1 cellular context compared by ENCODE assay signal in genomic region chr6:109690740-109691687, GRCh38.
TF ChIP-seq lines count a peak whose summit lies in the region.

Gene AK9 (minus strand): TSS chr6:109691202. CDS start chr6:109675745, 15,457 bp downstream.
Gene FIG4 (plus strand): TSS chr6:109691296. CDS start chr6:109691436, 140 bp downstream.

TF ChIP-seq in HepG2, 621 proteins besides CTCF, POLR2A, EP300 and RAD21 (continued from another document and continues in another):
- TF ChIP-seq ZNF572 (CRISPR knock-in tag; IDR thresholded peaks at IDR 0.05) (no peak), DPF2 (CRISPR knock-in tag; IDR thresholded peaks at IDR 0.05; ENCODE audit: borderline replicate concordance, low read depth) (no peak), TGIF2 (CRISPR knock-in tag; IDR thresholded peaks at IDR 0.05) (no peak), EHMT2 (IDR thresholded peaks at IDR 0.05; ENCODE audit: borderline replicate concordance, low read depth, low read length) (peak; percentile 59; the same call in 1 of the 2 replicates), SNAPC5 (CRISPR knock-in tag; IDR thresholded peaks at IDR 0.05; ENCODE audit: borderline replicate concordance) (no peak), ZNF33B (CRISPR knock-in tag; IDR thresholded peaks at IDR 0.05) (peak; percentile 41), GMEB1 (CRISPR knock-in tag; IDR thresholded peaks at IDR 0.05; ENCODE audit: borderline replicate concordance) (peak; percentile 88), TOPORS (CRISPR knock-in tag; IDR thresholded peaks at IDR 0.05) (no peak), RFX3 (CRISPR knock-in tag; IDR thresholded peaks at IDR 0.05) (no peak), HIVEP1 (CRISPR knock-in tag; IDR thresholded peaks at IDR 0.05) (peak; percentile 64; the same call in 1 of the 2 replicates), FOXA3 (CRISPR knock-in tag; IDR thresholded peaks at IDR 0.05) (no peak), ZNF549 (CRISPR knock-in tag; IDR thresholded peaks at IDR 0.05) (no peak), ZNF563 (CRISPR knock-in tag; IDR thresholded peaks at IDR 0.05) (no peak; the same call in 1 of the 2 replicates), CENPT (CRISPR knock-in tag; IDR thresholded peaks at IDR 0.05; ENCODE audit: low read depth) (no peak), NPAS2 (CRISPR knock-in tag; IDR thresholded peaks at IDR 0.05; ENCODE audit: borderline replicate concordance) (no peak), ZNF619 (CRISPR knock-in tag; IDR thresholded peaks at IDR 0.05) (no peak), ZBTB2 (CRISPR knock-in tag; IDR thresholded peaks at IDR 0.05; ENCODE audit: low read depth) (no peak), ZBTB8A (CRISPR knock-in tag; IDR thresholded peaks at IDR 0.05; ENCODE audit: borderline replicate concordance, low read depth) (no peak), HES4 (CRISPR knock-in tag; IDR thresholded peaks at IDR 0.05; ENCODE audit: borderline replicate concordance) (peak; percentile 39; the same call in 1 of the 2 replicates), SRY (CRISPR knock-in tag; IDR thresholded peaks at IDR 0.05) (0 out of 2 replicates have a peak, but pooled peaks have one; percentile 45), SNAPC4 (CRISPR knock-in tag; IDR thresholded peaks at IDR 0.05) (0 out of 2 replicates have a peak, but pooled peaks have one; percentile 20), KAT8 (CRISPR knock-in tag; IDR thresholded peaks at IDR 0.05) (peak; percentile 85), ZEB1 (IDR thresholded peaks at IDR 0.05; ENCODE audit: insufficient replicate concordance, low read depth) (no peak), SNAI1 (CRISPR knock-in tag; IDR thresholded peaks at IDR 0.05; ENCODE audit: borderline replicate concordance) (no peak), HBP1 (CRISPR knock-in tag; IDR thresholded peaks at IDR 0.05; ENCODE audit: low read depth) (no peak), ZNF609 (CRISPR knock-in tag; IDR thresholded peaks at IDR 0.05; ENCODE audit: borderline replicate concordance) (peak; percentile 55; the same call in 1 of the 2 replicates), HOXA7 (CRISPR knock-in tag; IDR thresholded peaks at IDR 0.05) (no peak), ZNF749 (CRISPR knock-in tag; IDR thresholded peaks at IDR 0.05; ENCODE audit: borderline replicate concordance) (no peak), REST (IDR thresholded peaks at IDR 0.05; ENCODE audit: borderline replicate concordance in 1 of 2, low read depth in 1 of 2, low read length in 2 of 2) (peak in 1 of 2 experiments; percentile 28; a peak in 1 of 4 replicates), MTA3 (CRISPR knock-in tag; IDR thresholded peaks at IDR 0.05) (no peak), ELF1 (CRISPR knock-in tag; IDR thresholded peaks at IDR 0.05) (peak; percentile 85), ZNF160 (CRISPR knock-in tag; IDR thresholded peaks at IDR 0.05) (peak; percentile 72; the same call in 1 of the 2 replicates), ZSCAN30 (CRISPR knock-in tag; IDR thresholded peaks at IDR 0.05) (0 out of 2 replicates have a peak, but pooled peaks have one; percentile 45), MYPOP (CRISPR knock-in tag; IDR thresholded peaks at IDR 0.05) (peak; percentile 81), ZNF816 (CRISPR knock-in tag; IDR thresholded peaks at IDR 0.05; ENCODE audit: borderline replicate concordance) (no peak), RNF219 (CRISPR knock-in tag; IDR thresholded peaks at IDR 0.05) (no peak), SMAD9 (CRISPR knock-in tag; IDR thresholded peaks at IDR 0.05) (no peak), ZNF556 (CRISPR knock-in tag; IDR thresholded peaks at IDR 0.05; ENCODE audit: borderline replicate concordance) (peak; percentile 60; the same call in 1 of the 2 replicates)
